1 cellular context compared by ENCODE assay signal in the genomic region with DNA sequence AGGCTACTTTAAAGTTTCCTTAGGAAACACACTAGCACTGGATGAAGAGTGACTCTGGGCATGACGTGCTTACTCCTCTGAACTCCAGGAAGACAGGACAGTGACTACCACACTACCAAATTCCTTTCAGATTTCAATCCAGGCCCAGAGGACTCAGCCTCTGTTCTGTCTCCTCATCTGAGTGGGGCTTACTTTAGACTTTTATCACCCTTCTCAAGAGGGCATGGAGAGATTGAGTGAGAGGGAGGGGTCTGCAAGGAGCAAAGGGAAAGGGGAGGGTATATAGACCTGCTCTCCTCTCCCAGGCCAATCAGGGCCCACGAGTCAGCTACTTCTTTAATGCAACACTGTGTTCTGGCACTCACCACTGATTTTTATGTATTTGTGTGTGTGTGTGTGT.
TF ChIP-seq lines count a peak whose summit lies in the region.

No MANE protein-coding gene starts in this region.

TF ChIP-seq in IMR-90, 13 proteins besides CTCF, POLR2A, EP300 and RAD21:
- no peak for TF ChIP-seq SMC3 (IDR thresholded peaks at IDR 0.05; ENCODE audit: low read depth, low read length)
- no peak for TF ChIP-seq NFE2L2 (IDR thresholded peaks at IDR 0.05; ENCODE audit: low read depth, low read length)
- TF ChIP-seq CHD1 (IDR thresholded peaks at IDR 0.05; ENCODE audit: low read depth, low read length): no peak
